In the genomic region with DNA sequence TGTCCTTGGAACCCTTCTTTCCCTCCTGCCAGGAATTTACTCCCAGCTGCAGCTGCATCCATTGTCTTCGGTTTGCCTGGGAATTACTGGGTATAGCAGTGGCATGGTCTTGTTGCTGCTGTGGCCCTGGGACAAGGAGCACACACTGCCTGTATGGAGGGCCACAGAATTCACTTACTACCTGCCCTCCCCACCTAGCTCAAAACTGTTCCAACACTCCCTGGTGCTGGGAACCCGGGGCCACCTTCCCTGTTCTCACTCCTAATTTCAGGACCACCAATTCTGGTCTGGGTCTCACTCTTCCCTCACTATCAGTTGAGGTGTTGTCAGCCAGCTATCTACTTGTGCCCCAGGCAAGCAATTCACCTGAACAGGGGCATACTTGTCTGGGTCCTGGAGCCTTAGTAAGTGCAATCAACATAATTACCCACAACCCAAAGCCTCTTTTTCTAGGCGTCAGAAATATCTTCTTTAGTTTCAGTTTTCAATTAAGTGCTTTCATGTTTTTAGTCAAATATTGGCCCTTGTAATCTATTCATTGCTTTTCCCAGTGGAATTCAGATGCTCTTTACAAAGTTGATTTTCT, we compare ENCODE assay signal across 19 cellular contexts. TPM values are rescaled to one million over a fixed set of nuclear protein-coding genes. Genes with fewer than 3 reads are reported as not detected.
"Had no signal": no experiment of that assay in that cellular context is flagged by ENCODE, and none has a peak within 500 bp of the region (broad histone marks: within the 10 kb centered on the region; RNA-seq: fewer than 3 reads in every experiment).

No MANE protein-coding gene starts in this region.

- H3K27me3 Mint-ChIP-seq: activated naive CD8-positive, alpha-beta T cell treated with anti-CD3 and anti-CD28 coated beads for 36 hours; dendritic cell treated with granulocyte-macrophage colony-stimulating factor and Interleukin-4, amounts not matched to agents 40 ng/mL and 50 ng/mL, for 4 days had no signal

- H3K4me1 ChIP-seq: gastroesophageal sphincter, left lung, upper lobe of right lung had no signal

- ATAC-seq: effector memory CD8-positive, alpha-beta T cell; gastroesophageal sphincter; left lung; stimulated activated naive CD8-positive, alpha-beta T cell treated with anti-CD3 and anti-CD28 coated beads, Interleukin-15, Interleukin-2, amounts not matched to agents 100 U/mL and 50 U/mL, for 24 hours; upper lobe of right lung had no signal

- H3K27ac ChIP-seq: brain microvascular endothelial cell, gastroesophageal sphincter, left lung, ovary, upper lobe of right lung had no signal

- H3K4me3 ChIP-seq: gastroesophageal sphincter, left lung, ovary, upper lobe of right lung had no signal

- DNase-seq: activated CD4-positive, alpha-beta memory T cell treated with anti-CD3 and anti-CD28 coated beads, Interleukin-2, amount 10 ng/mL, durations not matched to agents 7 days and 5 days; activated CD4-positive, CD25-positive, alpha-beta regulatory T cell treated with anti-CD3 and anti-CD28 coated beads, Interleukin-2, amount 50 U/mL, for 72 hours; activated gamma-delta T cell; activated naive CD8-positive, alpha-beta T cell treated with anti-CD3 and anti-CD28 coated beads for 36 hours; activated T-cell treated with anti-CD3 and anti-CD28 coated beads, Interleukin-2, amount 50 U/mL, for 48 hours; brain microvascular endothelial cell; cerebellar nuclear complex; effector memory CD8-positive, alpha-beta T cell; left lung; ovary; retina; stimulated activated CD4-positive, alpha-beta T cell treated with anti-CD3 and anti-CD28 coated beads, Interleukin-4, amount 100 ng/mL, for 1 hour; stimulated activated CD8-positive, alpha-beta memory T cell treated with anti-CD3 and anti-CD28 coated beads, Interleukin-4, amount 100 ng/mL, for 48 hours; stimulated activated naive CD8-positive, alpha-beta T cell treated with anti-CD3 and anti-CD28 coated beads, Interleukin-15, Interleukin-2, amounts not matched to agents 100 U/mL and 50 U/mL, for 24 hours; upper lobe of right lung had no signal

- H3K9me3 ChIP-seq: gastroesophageal sphincter, ovary, upper lobe of right lung had no signal

- H3K27ac Mint-ChIP-seq: activated CD4-positive, alpha-beta memory T cell treated with anti-CD3 and anti-CD28 coated beads, Interleukin-2, amount 10 ng/mL, durations not matched to agents 7 days and 5 days; activated naive CD8-positive, alpha-beta T cell treated with anti-CD3 and anti-CD28 coated beads for 36 hours; dendritic cell treated with granulocyte-macrophage colony-stimulating factor and Interleukin-4, amounts not matched to agents 40 ng/mL and 50 ng/mL, for 4 days; effector memory CD8-positive, alpha-beta T cell had no signal

- H3K36me3 ChIP-seq: brain microvascular endothelial cell, left lung, ovary, upper lobe of right lung had no signal

- H3K36me3 Mint-ChIP-seq: activated naive CD8-positive, alpha-beta T cell treated with anti-CD3 and anti-CD28 coated beads for 36 hours had no signal

- H3K4me3 Mint-ChIP-seq: activated CD4-positive, alpha-beta memory T cell treated with anti-CD3 and anti-CD28 coated beads, Interleukin-2, amount 10 ng/mL, durations not matched to agents 7 days and 5 days; activated naive CD8-positive, alpha-beta T cell treated with anti-CD3 and anti-CD28 coated beads for 36 hours; dendritic cell treated with granulocyte-macrophage colony-stimulating factor and Interleukin-4, amounts not matched to agents 40 ng/mL and 50 ng/mL, for 4 days; effector memory CD8-positive, alpha-beta T cell had no signal

- H3K27me3 ChIP-seq: brain microvascular endothelial cell, gastroesophageal sphincter, left lung, ovary, upper lobe of right lung had no signal

- H3K4me1 Mint-ChIP-seq: activated CD4-positive, alpha-beta memory T cell treated with anti-CD3 and anti-CD28 coated beads, Interleukin-2, amount 10 ng/mL, durations not matched to agents 7 days and 5 days had no signal

- H3K9me3 Mint-ChIP-seq: activated CD4-positive, alpha-beta memory T cell treated with anti-CD3 and anti-CD28 coated beads, Interleukin-2, amount 10 ng/mL, durations not matched to agents 7 days and 5 days; effector memory CD8-positive, alpha-beta T cell had no signal

RNA-seq across cellular contexts. Expression of a gene that starts 47.2 kb away (rescaled TPM):
- total RNA-seq: activated CD4-positive, alpha-beta memory T cell treated with anti-CD3 and anti-CD28 coated beads, Interleukin-2, amount 10 ng/mL, durations not matched to agents 7 days and 5 days had no signal
- polyA plus RNA-seq: keratinocyte, neural cell had no signal
